In genomic region chr18:1760901-1761300, GRCh38 we compare ENCODE assay signal across 21 cellular contexts.
"Had no signal": no experiment of that assay in that cellular context is flagged by ENCODE, and none has a peak within 500 bp of the region (broad histone marks: within the 10 kb centered on the region; RNA-seq: fewer than 3 reads in every experiment).

No MANE protein-coding gene starts in this region.

- ATAC-seq: activated CD8-positive, alpha-beta T cell treated with anti-CD3 and anti-CD28 coated beads for 36 hours; heart left ventricle; naive thymus-derived CD4-positive, alpha-beta T cell; sciatic nerve; stimulated activated effector memory CD8-positive, alpha-beta T cell treated with anti-CD3 and anti-CD28 coated beads, Interleukin-12 subunit alpha, Interleukin-12 subunit beta, amount 100 ng/mL, for 72 hours had no signal

- DNase-seq: activated CD4-positive, alpha-beta T cell treated with anti-CD3 and anti-CD28 coated beads, Interleukin-2, amount 10 ng/mL, durations not matched to agents 7 days and 5 days; activated CD4-positive, CD25-positive, alpha-beta regulatory T cell treated with anti-CD3 and anti-CD28 coated beads, Interleukin-2, amount 50 U/mL, for 72 hours; activated CD8-positive, alpha-beta T cell treated with anti-CD3 and anti-CD28 coated beads for 36 hours; activated gamma-delta T cell; activated naive CD4-positive, alpha-beta T cell treated with anti-CD3 and anti-CD28 coated beads, Interleukin-2, amount 50 U/mL, for 16 hours; anterior cingulate cortex; brain microvascular endothelial cell; colonic mucosa; dorsolateral prefrontal cortex; heart left ventricle; kidney; naive thymus-derived CD4-positive, alpha-beta T cell; small intestine; stimulated activated CD4-positive, alpha-beta T cell treated with anti-CD3 and anti-CD28 coated beads, Interleukin-2, amount 100 ng/mL, for 24 hours; stomach; transverse colon; WERI-Rb-1 had no signal

- H3K27ac ChIP-seq: brain microvascular endothelial cell, colonic mucosa, dorsolateral prefrontal cortex, heart left ventricle, stomach, suprapubic skin, transverse colon, WERI-Rb-1 had no signal

- H3K27me3 ChIP-seq: brain microvascular endothelial cell, colonic mucosa, dorsolateral prefrontal cortex, heart left ventricle, stomach, suprapubic skin, transverse colon had no signal

- H3K36me3 ChIP-seq: brain microvascular endothelial cell, colonic mucosa, heart left ventricle, stomach, suprapubic skin, transverse colon, WERI-Rb-1 had no signal

- H3K4me1 ChIP-seq: colonic mucosa, heart left ventricle, stomach, suprapubic skin, transverse colon had no signal

- H3K9me3 ChIP-seq: colonic mucosa, stomach, suprapubic skin had no signal

- H3K4me3 ChIP-seq: colonic mucosa, dorsolateral prefrontal cortex, heart left ventricle, lung, stomach, suprapubic skin, transverse colon had no signal
